ENCODE assay signal across 8 cellular contexts in the genomic region with DNA sequence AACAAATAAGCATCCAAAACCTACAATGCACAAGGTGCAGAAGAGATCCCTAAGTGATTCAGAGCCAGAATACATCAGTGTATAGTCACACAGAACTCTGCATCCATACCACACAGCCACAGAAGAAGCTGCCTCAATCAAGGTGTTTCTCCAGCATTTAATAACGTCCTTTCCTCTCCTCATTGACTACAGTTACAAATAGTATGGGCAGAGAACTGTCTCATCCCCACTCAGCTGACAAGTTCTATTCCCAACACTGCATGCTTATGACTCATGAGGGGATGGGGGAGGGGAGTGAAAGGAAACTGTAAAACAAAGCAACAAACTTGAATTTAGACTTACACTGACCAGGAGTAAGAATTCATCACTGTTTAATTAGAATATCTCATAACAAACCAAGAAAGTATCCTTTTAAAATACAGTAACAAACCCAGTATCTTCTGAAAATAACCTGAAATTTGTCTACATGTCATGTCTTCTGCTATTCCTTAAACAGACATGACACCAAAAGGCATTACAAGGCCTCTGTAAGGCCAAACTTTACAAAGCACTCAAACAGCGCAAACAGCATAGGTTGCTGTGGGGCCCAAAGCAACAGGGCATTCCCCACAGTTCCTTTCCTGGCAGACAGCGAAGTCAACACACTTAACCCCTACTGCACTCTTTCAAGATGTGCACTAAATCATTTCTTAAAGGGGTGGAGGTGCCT. TPM values are rescaled to one million over a fixed set of nuclear protein-coding genes. Genes with fewer than 3 reads are reported as not detected.
DNase-seq lines count a peak whose midpoint lies in the region; ATAC-seq, FAIRE-seq and TF ChIP-seq lines count a peak whose summit lies in the region.

No MANE protein-coding gene starts in this region.

- H3K27ac ChIP-seq in coronary artery (peak overlapping the region; percentile 77 to 85), right lobe of liver (peak overlapping the region in 2 of 3 donors; percentile 50 to 64)

- intact Hi-C loops in right lobe of liver (cut with DNase I): no loop called here

- DNase-seq in GM12891 (ENCODE audit: insufficient read length, low spot score) (no peak), T-helper 1 cell (peak in 3 of 5 donors; percentile 16 to 47 (median 18)), coronary artery (ENCODE audit: low spot score) (no peak), right lobe of liver (no peak), stromal cell of bone marrow (ENCODE audit: low read depth) (peak; percentile 80)

- H3K27me3 ChIP-seq in right lobe of liver: no peaks in the 10 kb centered on the region

- peaks cover 0 to 57% (median 17%) of the 10 kb centered on the region in 4 donors for H3K4me1 ChIP-seq in right lobe of liver

- FAIRE-seq in GM12891 (lab: Jason Lieb, UNC): peak; percentile 38

- TF ChIP-seq POLR2A in GM12891 (IDR thresholded peaks at IDR 0.05; ENCODE audit: low read depth, low read length) (no peak), right lobe of liver (IDR thresholded peaks at IDR 0.05) (no peak)

- no peaks in the 10 kb centered on the region for H3K9me3 ChIP-seq in right lobe of liver

- WGBS in right lobe of liver (ENCODE audit: insufficient coverage, low coverage, low lambda C conversion rate, missing lambda C conversion rate): 4% methylated on average over 3 of the region's 3 CpGs

- TF ChIP-seq CTCF in coronary artery (IDR thresholded peaks at IDR 0.05) (no peak), right lobe of liver (IDR thresholded peaks at IDR 0.05) (no peak)

- peak; percentile 50 for ATAC-seq in HG02981 (IDR thresholded peaks at IDR 0.05; ENCODE audit: unreplicated experiment)
- peak; percentile 63 to 90 (median 70) for ATAC-seq in right lobe of liver
- no peak for ATAC-seq in HG02970 (IDR thresholded peaks at IDR 0.05; ENCODE audit: low FRiP score, unreplicated experiment)
- ATAC-seq in GM21737 (IDR thresholded peaks at IDR 0.05; ENCODE audit: unreplicated experiment): no peak

- H3K36me3 ChIP-seq in right lobe of liver: no peaks in the 10 kb centered on the region

- H3K4me3 ChIP-seq in coronary artery: peak overlapping the region; percentile 58
- H3K4me3 ChIP-seq in right lobe of liver: no peak overlapping the region

TF ChIP-seq in GM12891, 5 proteins besides CTCF, POLR2A, EP300 and RAD21:
- TF ChIP-seq POLR2AphosphoS5 (IDR thresholded peaks at IDR 0.05; ENCODE audit: low read depth, low read length) (no peak), SPI1 (IDR thresholded peaks at IDR 0.05; ENCODE audit: low read depth, low read length) (no peak), POU2F2 (IDR thresholded peaks at IDR 0.05; ENCODE audit: low read depth, low read length) (no peak), PAX5 (IDR thresholded peaks at IDR 0.05; ENCODE audit: insufficient read depth, low read length, severe bottlenecking) (no peak), TAF1 (IDR thresholded peaks at IDR 0.05; ENCODE audit: low read depth, low read length) (no peak)

RNA-seq across cellular contexts. Expression of a gene that starts 29.3 kb away (rescaled TPM):
- 25.7 TPM for polyA plus RNA-seq in GM12891 (2012; ENCODE audit: low read depth, missing spikeins)
- 10 to 100 TPM; 66.3 to 86.5 (median 71.7) TPM for total RNA-seq in right lobe of liver

RNA-seq across cellular contexts. Expression of a gene that starts 41.8 kb away (rescaled TPM):
- 58.2 TPM for polyA plus RNA-seq in GM12891 (2012; ENCODE audit: low read depth, missing spikeins)
- 100 to 1,000 TPM in 1 of 6 experiments, 10 to 100 TPM in 5; 14.7 to 118 (median 20.5) TPM for total RNA-seq in right lobe of liver

RNA-seq across cellular contexts. Expression of a gene that starts 55.1 kb away (rescaled TPM):
- 16.9 TPM for polyA plus RNA-seq in GM12891 (2012; ENCODE audit: low read depth, missing spikeins)
- total RNA-seq in right lobe of liver: 1 to 10 TPM; 6.5 to 9.2 (median 7.3) TPM

RNA-seq across cellular contexts. Expression of a gene that starts 55.2 kb away (rescaled TPM):
- 109 TPM for polyA plus RNA-seq in GM12891 (2012; ENCODE audit: low read depth, missing spikeins)
- total RNA-seq in right lobe of liver: 10 to 100 TPM; 53.3 to 64.1 (median 58.2) TPM

Comparison
In these comparisons a context has a peak if more than half of its experiments do, and no peak if none do; other contexts are left out.
1. DNase-seq: peak in T-helper 1 cell (3 of 5) and stromal cell of bone marrow (single experiment); none in GM12891 (single experiment), coronary artery (single experiment) and right lobe of liver (0 of 3).
2. ATAC-seq: peak in HG02981 (single experiment) and right lobe of liver (4 of 4); none in HG02970 (single experiment) and GM21737 (single experiment).